ENCODE assay signal across 23 cellular contexts in the genomic region with DNA sequence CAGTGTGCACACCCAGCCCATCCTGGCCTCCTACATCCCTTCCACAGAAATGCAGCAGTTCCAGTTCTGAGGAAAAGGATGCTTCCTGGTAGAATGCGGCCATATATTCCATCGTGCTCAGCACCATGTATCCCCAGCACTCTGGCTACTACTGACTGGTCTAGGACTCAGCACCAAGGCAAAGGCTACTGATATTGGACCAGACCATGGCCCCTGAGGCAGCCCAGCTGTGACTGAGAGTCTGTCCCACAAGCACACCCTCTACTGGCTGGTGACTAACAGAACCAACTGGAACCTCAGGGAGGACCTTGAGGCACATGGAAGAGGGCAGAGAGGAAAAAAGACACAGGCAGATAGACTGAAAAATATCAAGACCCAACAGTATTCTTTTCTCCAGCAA. TPM values are rescaled to one million over a fixed set of nuclear protein-coding genes. Genes with fewer than 3 reads are reported as not detected.
DNase-seq lines count a peak whose midpoint lies in the region; ATAC-seq, FAIRE-seq and TF ChIP-seq lines count a peak whose summit lies in the region.
"Had no signal": no experiment of that assay in that cellular context is flagged by ENCODE, and none has a peak within 500 bp of the region (broad histone marks: within the 10 kb centered on the region; RNA-seq: fewer than 3 reads in every experiment).

No MANE protein-coding gene starts in this region.

- H3K4me3 Mint-ChIP-seq in activated T-helper 17 cell treated with anti-CD3 and anti-CD28 coated beads, Interleukin-2, amount 50 U/mL, for 72 hours, result no peak overlapping the region
- H3K4me3 Mint-ChIP-seq in immature natural killer cell, result no peak overlapping the region
- H3K4me3 Mint-ChIP-seq: activated CD8-positive, alpha-beta memory T cell treated with anti-CD3 and anti-CD28 coated beads, Interleukin-2, amount 10 ng/mL, durations not matched to agents 7 days and 5 days; B cell; naive thymus-derived CD8-positive, alpha-beta T cell; stimulated activated memory B cell treated with anti-CD40 and anti-IgM and Interleukin-4, amounts not matched to agents 10 μg/mL and 1 μg/mL and 100 μg/mL, for 72 hours had no signal

- H3K4me3 ChIP-seq in A549 (no peak overlapping the region), GM12865 (ENCODE audit: low read depth, low read length) (no peak overlapping the region)
- H3K4me3 ChIP-seq: Peyer's patch, tibial artery had no signal

- H3K9me3 Mint-ChIP-seq in activated T-helper 17 cell treated with anti-CD3 and anti-CD28 coated beads, Interleukin-2, amount 50 U/mL, for 72 hours, result no peaks in the 10 kb centered on the region
- no peaks in the 10 kb centered on the region for H3K9me3 Mint-ChIP-seq in immature natural killer cell
- H3K9me3 Mint-ChIP-seq: naive thymus-derived CD8-positive, alpha-beta T cell had no signal

- peaks cover 17% of the 10 kb centered on the region for H3K4me1 Mint-ChIP-seq in activated T-helper 17 cell treated with anti-CD3 and anti-CD28 coated beads, Interleukin-2, amount 50 U/mL, for 72 hours
- peaks cover 3 to 28% of the 10 kb centered on the region in 2 donors for H3K4me1 Mint-ChIP-seq in immature natural killer cell

- peak overlapping the region; percentile 16 for H3K27ac Mint-ChIP-seq in activated T-helper 17 cell treated with anti-CD3 and anti-CD28 coated beads, Interleukin-2, amount 50 U/mL, for 72 hours
- H3K27ac Mint-ChIP-seq in immature natural killer cell, result peak overlapping the region in 1 of 6 donors; percentile 2
- H3K27ac Mint-ChIP-seq: activated CD8-positive, alpha-beta memory T cell treated with anti-CD3 and anti-CD28 coated beads, Interleukin-2, amount 10 ng/mL, durations not matched to agents 7 days and 5 days; B cell; naive thymus-derived CD8-positive, alpha-beta T cell; stimulated activated memory B cell treated with anti-CD40 and anti-IgM and Interleukin-4, amounts not matched to agents 10 μg/mL and 1 μg/mL and 100 μg/mL, for 72 hours had no signal

- no peaks in the 10 kb centered on the region for H3K27me3 ChIP-seq in foreskin keratinocyte
- H3K27me3 ChIP-seq: Peyer's patch, tibial artery had no signal

- H3K27ac ChIP-seq in A549, result no peak overlapping the region
- H3K27ac ChIP-seq in foreskin keratinocyte, result no peak overlapping the region
- H3K27ac ChIP-seq: parathyroid adenoma, Peyer's patch, tibial artery had no signal

- CTCF ChIA-PET in A549 (lab: Yijun Ruan, JAX), result interaction anchor here (1.0 to 2.0 kb wide), 2 partner anchors 8 to 26 kb away, joined by 3 to 4 read pairs; no protein-coding TSS in a partner anchor

- POLR2A ChIA-PET in A549 (lab: Yijun Ruan, JAX), result no interaction called here

- no peaks in the 10 kb centered on the region for H3K9me3 ChIP-seq in A549
- H3K9me3 ChIP-seq: Peyer's patch, tibial artery had no signal

- TF ChIP-seq POLR2A in A549 (IDR thresholded peaks at IDR 0.05; ENCODE audit: low read length), result no peak

- TF ChIP-seq RAD21 in A549 (conservative IDR thresholded peaks at IDR 0.05 in 1 of 2, IDR thresholded peaks at IDR 0.05 in 1 of 2), result 0 out of 5 replicates have a peak, but pooled peaks of 1 of the 2 experiments have one; percentile 8

- WGBS in A549 (ENCODE audit: missing lambda C conversion rate), result 88% methylated on average over 2 of the region's 2 CpGs

- DNase-seq in A549 (ENCODE audit: low read depth in 1 of 2, low spot score in 1 of 2) (no peak), GM12865 (ENCODE audit: low read depth) (no peak), foreskin keratinocyte (no peak), OCI-M1 (lab: John Stamatoyannopoulos, UW) (no peak), immature natural killer cell (no peak)
- DNase-seq: activated CD8-positive, alpha-beta memory T cell treated with anti-CD3 and anti-CD28 coated beads, Interleukin-2, amount 10 ng/mL, durations not matched to agents 7 days and 5 days; activated effector memory CD4-positive, alpha-beta T cell treated with anti-CD3 and anti-CD28 coated beads, Interleukin-2, amount 50 U/mL, for 16 hours; Calu3; cerebellar nuclear complex; effector CD8-positive, alpha-beta T cell; kidney glomerular epithelial cell; mesenchymal stem cell; MM.1S; naive thymus-derived CD8-positive, alpha-beta T cell; Peyer's patch; tibial artery had no signal

- no peaks in the 10 kb centered on the region for H3K27me3 Mint-ChIP-seq in activated T-helper 17 cell treated with anti-CD3 and anti-CD28 coated beads, Interleukin-2, amount 50 U/mL, for 72 hours
- H3K27me3 Mint-ChIP-seq in immature natural killer cell (ENCODE audit: low read depth in 3 of 3), result no peaks in the 10 kb centered on the region
- H3K27me3 Mint-ChIP-seq: activated CD8-positive, alpha-beta memory T cell treated with anti-CD3 and anti-CD28 coated beads, Interleukin-2, amount 10 ng/mL, durations not matched to agents 7 days and 5 days; B cell; naive thymus-derived CD8-positive, alpha-beta T cell; stimulated activated memory B cell treated with anti-CD40 and anti-IgM and Interleukin-4, amounts not matched to agents 10 μg/mL and 1 μg/mL and 100 μg/mL, for 72 hours had no signal

- TF ChIP-seq CTCF in A549 (IDR thresholded peaks at IDR 0.05) (no peak), GM12865 (IDR thresholded peaks at IDR 0.05; ENCODE audit: insufficient read depth, low read depth, low read length, missing control alignments) (peak; percentile 6), foreskin keratinocyte (conservative IDR thresholded peaks at IDR 0.05) (peak; percentile 31)

- no peak for FAIRE-seq in A549 (lab: Jason Lieb, UNC)
- FAIRE-seq: H54 had no signal

- no peak for TF ChIP-seq EP300 in A549 (IDR thresholded peaks at IDR 0.05)

- H3K4me2 ChIP-seq in A549, result no peak overlapping the region

- peaks cover 74% of the 10 kb centered on the region for H3K36me3 Mint-ChIP-seq in activated T-helper 17 cell treated with anti-CD3 and anti-CD28 coated beads, Interleukin-2, amount 50 U/mL, for 72 hours (ENCODE audit: low read depth)
- peaks cover 29 to 61% (median 30%) of the 10 kb centered on the region in 3 donors for H3K36me3 Mint-ChIP-seq in immature natural killer cell

- ATAC-seq in A549, result peak; percentile 71 to 74; a peak in 5 of 6 replicates
- ATAC-seq in activated T-helper 17 cell treated with anti-CD3 and anti-CD28 coated beads, Interleukin-2, amount 50 U/mL, for 72 hours (replicated peaks), result no peak
- ATAC-seq in foreskin keratinocyte, result no peak
- no peak for ATAC-seq in GM19328 (IDR thresholded peaks at IDR 0.05; ENCODE audit: unreplicated experiment)
- ATAC-seq: activated CD8-positive, alpha-beta memory T cell treated with anti-CD3 and anti-CD28 coated beads, Interleukin-2, amount 10 ng/mL, durations not matched to agents 7 days and 5 days; naive thymus-derived CD8-positive, alpha-beta T cell; sciatic nerve; stimulated activated memory B cell treated with anti-CD40 and anti-IgM and Interleukin-4, amounts not matched to agents 10 μg/mL and 1 μg/mL and 100 μg/mL, for 72 hours had no signal

- H3K4me1 ChIP-seq in A549, result peaks cover 2% of the 10 kb centered on the region; the same call in 1 of the 3 replicates
- peaks cover 11% of the 10 kb centered on the region for H3K4me1 ChIP-seq in foreskin keratinocyte
- H3K4me1 ChIP-seq: parathyroid adenoma, Peyer's patch, tibial artery had no signal

TF ChIP-seq in A549, 52 proteins besides CTCF, POLR2A, EP300 and RAD21:
- TF ChIP-seq RNF2 (IDR thresholded peaks at IDR 0.05; ENCODE audit: borderline replicate concordance, low read depth), result no peak

RNA-seq across cellular contexts. Expression of gene TARS3, which starts 30.0 kb away (rescaled TPM):
- polyA plus RNA-seq in A549 (2011; rRNA removed) (6.7 and 6.8 TPM in 2 replicates), A549 (2017; fragmentation: RNase III; extraction: RNeasy Plus Mini Kit Qiagen cat#74134 plus additional on column Dnase treatment) (9.5 to 11.2 TPM (median 10.1 TPM) in 3 replicates), foreskin keratinocyte (3.2 and 4.5 TPM in 2 replicates), immature natural killer cell (10 to 100 TPM in 1 of 3 donors, 1 to 10 TPM in 1, under 1 TPM in 1; 0.41 to 14.1 (median 6.6) TPM)
- polyA plus RNA-seq in A549 (2012; cell fraction: cytosol; rRNA removed), result 2.6 and 3.0 TPM in 2 replicates
- polyA plus RNA-seq in A549 (2012; cell fraction: nucleus; rRNA removed), result 2.3 and 2.5 TPM in 2 replicates
- 4.4 and 4.7 TPM in 2 replicates for polyA minus RNA-seq in A549 (2011; rRNA and poly(A)+ RNA removed)
- 10 to 100 TPM; 20.6 to 33.0 TPM for total RNA-seq in activated T-helper 17 cell treated with anti-CD3 and anti-CD28 coated beads, Interleukin-2, amount 50 U/mL, for 72 hours
- 6.8 and 8.0 TPM in 2 replicates for total RNA-seq in foreskin keratinocyte

RNA-seq across cellular contexts. Expression of gene TM2D3, which starts 42.1 kb away (rescaled TPM):
- polyA plus RNA-seq in A549 (2011; rRNA removed) (76.6 TPM in 2 replicates), A549 (2017; fragmentation: RNase III; extraction: RNeasy Plus Mini Kit Qiagen cat#74134 plus additional on column Dnase treatment) (37.5 to 40.6 TPM (median 39.6 TPM) in 3 replicates), foreskin keratinocyte (36.8 and 37.5 TPM in 2 replicates), immature natural killer cell (10 to 100 TPM; 39.9 to 73.1 (median 52.6) TPM)
- polyA plus RNA-seq in A549 (2012; cell fraction: cytosol; rRNA removed), result 43.2 and 45.1 TPM in 2 replicates
- 44.9 and 58.5 TPM in 2 replicates for polyA plus RNA-seq in A549 (2012; cell fraction: nucleus; rRNA removed)
- polyA minus RNA-seq in A549 (2011; rRNA and poly(A)+ RNA removed), result 54.6 and 60.5 TPM in 2 replicates
- total RNA-seq in activated T-helper 17 cell treated with anti-CD3 and anti-CD28 coated beads, Interleukin-2, amount 50 U/mL, for 72 hours, result 10 to 100 TPM; 42.6 to 45.6 TPM
- 36.4 and 39.5 TPM in 2 replicates for total RNA-seq in foreskin keratinocyte

Comparison
In these comparisons a context has a peak if more than half of its experiments do, and no peak if none do; other contexts are left out.
1. ATAC-seq: peak in A549 (2 of 2); none in activated T-helper 17 cell treated with anti-CD3 and anti-CD28 coated beads, Interleukin-2, amount 50 U/mL, for 72 hours (single experiment), foreskin keratinocyte (single experiment) and GM19328 (single experiment).